ENCODE assay signal across 22 cellular contexts in genomic region chr12:54341901-54342300, GRCh38. TPM values are rescaled to one million over a fixed set of nuclear protein-coding genes. Genes with fewer than 3 reads are reported as not detected.
"Had no signal": no experiment of that assay in that cellular context is flagged by ENCODE, and none has a peak within 500 bp of the region (broad histone marks: within the 10 kb centered on the region; RNA-seq: fewer than 3 reads in every experiment).

No MANE protein-coding gene starts in this region.

- DNase-seq: activated CD4-positive, alpha-beta T cell treated with anti-CD3 and anti-CD28 coated beads, Interleukin-2, amount 50 U/mL, for 48 hours; activated gamma-delta T cell; amygdala; caudate nucleus; heart left ventricle; immature natural killer cell; kidney glomerular epithelial cell; natural killer cell; sigmoid colon; spleen; stimulated activated CD4-positive, alpha-beta T cell treated with anti-CD3 and anti-CD28 coated beads, Interleukin-4, amount 100 ng/mL, for 4 hours; T-helper 2 cell; testis; upper lobe of left lung had no signal

- H3K9me3 Mint-ChIP-seq: immature natural killer cell; memory B cell; natural killer cell; stimulated activated memory B cell treated with anti-CD40 and anti-IgM and Interleukin-4, amounts not matched to agents 10 μg/mL and 1 μg/mL and 100 μg/mL, for 72 hours had no signal

- H3K27ac Mint-ChIP-seq: activated naive CD8-positive, alpha-beta T cell; memory B cell; natural killer cell; stimulated activated memory B cell treated with anti-CD40 and anti-IgM and Interleukin-4, amounts not matched to agents 10 μg/mL and 1 μg/mL and 100 μg/mL, for 72 hours had no signal

- H3K4me3 ChIP-seq: esophagus muscularis mucosa, gastroesophageal sphincter, heart left ventricle, sigmoid colon, spleen, testis, upper lobe of left lung had no signal

- H3K27me3 ChIP-seq: esophagus muscularis mucosa, gastroesophageal sphincter, heart left ventricle, sigmoid colon, spleen, testis, upper lobe of left lung had no signal

- H3K4me1 Mint-ChIP-seq: stimulated activated memory B cell treated with anti-CD40 and anti-IgM and Interleukin-4, amounts not matched to agents 10 μg/mL and 1 μg/mL and 100 μg/mL, for 72 hours had no signal

- H3K4me3 Mint-ChIP-seq: activated naive CD8-positive, alpha-beta T cell; immature natural killer cell; memory B cell; natural killer cell; stimulated activated memory B cell treated with anti-CD40 and anti-IgM and Interleukin-4, amounts not matched to agents 10 μg/mL and 1 μg/mL and 100 μg/mL, for 72 hours had no signal

- H3K27me3 Mint-ChIP-seq: activated naive CD8-positive, alpha-beta T cell; memory B cell; stimulated activated memory B cell treated with anti-CD40 and anti-IgM and Interleukin-4, amounts not matched to agents 10 μg/mL and 1 μg/mL and 100 μg/mL, for 72 hours had no signal

- H3K27ac ChIP-seq: gastroesophageal sphincter, heart left ventricle, spleen, testis, upper lobe of left lung, VCaP had no signal

- ATAC-seq: gastroesophageal sphincter; heart left ventricle; natural killer cell; stimulated activated memory B cell treated with anti-CD40 and anti-IgM and Interleukin-4, amounts not matched to agents 10 μg/mL and 1 μg/mL and 100 μg/mL, for 72 hours had no signal

- H3K9me3 ChIP-seq: esophagus muscularis mucosa, gastroesophageal sphincter, heart left ventricle, sigmoid colon, spleen, testis, upper lobe of left lung had no signal

RNA-seq across cellular contexts. Expression of gene GPR84, which starts 22.4 kb away (rescaled TPM):
- total RNA-seq: endothelial cell of umbilical vein, SK-MEL-5 had no signal
- polyA plus RNA-seq: endothelial cell of umbilical vein, immature natural killer cell had no signal

RNA-seq across cellular contexts. Expression of gene NFE2, which starts 41.1 kb away (rescaled TPM):
- total RNA-seq: endothelial cell of umbilical vein had no signal
- polyA plus RNA-seq: endothelial cell of umbilical vein had no signal
